8 cellular contexts compared by ENCODE assay signal in the genomic region with DNA sequence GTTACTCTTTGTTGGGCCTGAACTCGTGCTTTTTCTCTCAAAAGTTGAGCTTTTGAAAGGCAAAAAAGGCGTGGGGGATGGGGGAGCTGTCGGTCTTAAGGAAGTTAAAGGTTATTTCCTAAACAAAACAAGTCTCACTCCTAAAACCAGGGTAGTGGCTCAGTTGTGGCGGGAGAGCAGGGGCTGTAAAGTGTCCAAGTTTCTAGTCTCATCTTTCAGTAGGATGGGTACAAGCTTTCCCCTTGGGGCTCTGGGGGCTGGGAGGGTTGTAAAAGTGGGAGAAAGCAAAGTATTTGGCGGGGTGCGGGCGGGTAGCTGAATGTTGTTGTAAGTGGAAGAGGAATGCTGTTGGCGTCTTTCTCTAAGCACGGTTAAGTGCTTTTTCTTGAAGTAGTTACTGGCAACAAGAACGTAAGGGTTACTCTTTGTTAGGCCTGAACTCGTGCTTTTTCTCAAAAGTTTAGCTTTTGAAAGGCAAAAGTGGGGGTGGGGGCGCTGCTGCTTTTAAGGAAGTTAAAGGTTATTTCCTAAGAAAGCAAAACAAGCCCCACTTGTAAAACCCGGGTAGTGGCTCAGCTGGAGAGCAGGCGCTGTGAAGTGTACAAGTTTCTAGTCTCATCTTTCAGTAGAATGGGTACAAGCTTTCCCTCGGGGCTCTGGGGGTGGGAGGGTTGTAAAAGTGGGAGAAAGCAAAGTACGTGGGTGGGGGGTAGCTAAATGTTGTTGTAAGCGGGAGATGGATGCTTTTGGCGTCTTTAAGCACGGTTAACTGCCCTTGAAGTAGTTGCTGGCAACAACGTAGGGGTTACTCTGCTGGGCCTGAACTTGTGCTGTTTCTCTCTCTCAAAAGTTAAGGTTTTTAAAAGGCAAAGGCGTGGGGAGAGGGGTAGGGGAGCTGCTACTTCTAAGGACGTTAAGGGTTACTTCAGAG. TPM values are rescaled to one million over a fixed set of nuclear protein-coding genes. Genes with fewer than 3 reads are reported as not detected.
DNase-seq lines count a peak whose midpoint lies in the region; ATAC-seq and TF ChIP-seq lines count a peak whose summit lies in the region.

No MANE protein-coding gene starts in this region.

- H3K4me2 ChIP-seq in neural progenitor cell = peak overlapping the region; percentile 85

- H3K9me3 ChIP-seq in neural progenitor cell (ENCODE audit: low read depth) = no peaks in the 10 kb centered on the region

- H3K27me3 ChIP-seq in neural progenitor cell = no peaks in the 10 kb centered on the region

- peaks cover 36% of the 10 kb centered on the region for H3K79me2 ChIP-seq in neural progenitor cell (ENCODE audit: low read depth)

- H3K4me1 Mint-ChIP-seq in neural progenitor cell = peaks cover 49% of the 10 kb centered on the region

- peak; percentile 0 for ATAC-seq in HG03135 (IDR thresholded peaks at IDR 0.05; ENCODE audit: unreplicated experiment)

- H4K20me1 ChIP-seq in neural progenitor cell (ENCODE audit: low read depth) = peaks cover 34% of the 10 kb centered on the region

- peak overlapping the region; percentile 91 for H3K27ac ChIP-seq in neural progenitor cell

- peak; percentile 49 for DNase-seq in GDM1 (lab: John Stamatoyannopoulos, UW)
- DNase-seq in activated CD4-positive, alpha-beta T cell treated with anti-CD3 and anti-CD28 coated beads for 48 hours = peak; percentile 54
- no peak for DNase-seq in epithelial cell of proximal tubule (ENCODE audit: low read depth)
- peak; percentile 41 for DNase-seq in neural progenitor cell (ENCODE audit: low spot score)
- DNase-seq in NCI-H2171 (lab: John Stamatoyannopoulos, UW) = no peak
- DNase-seq in epidermal melanocyte (ENCODE audit: insufficient read length, low spot score) = no peak
- no peak for DNase-seq in iPS-NIHi7 (ENCODE audit: extremely low spot score)

- peak overlapping the region; percentile 58 for H3K4me3 ChIP-seq in epithelial cell of proximal tubule (ENCODE audit: low read depth, low read length)
- H3K4me3 ChIP-seq in neural progenitor cell = peak overlapping the region; percentile 79

- no peak for TF ChIP-seq CTCF in epithelial cell of proximal tubule (conservative IDR thresholded peaks at IDR 0.05; ENCODE audit: low read depth, low read length)
- TF ChIP-seq CTCF in neural progenitor cell (IDR thresholded peaks at IDR 0.05) = no peak

- H3K36me3 Mint-ChIP-seq in neural progenitor cell = peaks cover 17% of the 10 kb centered on the region

- H3K4me1 ChIP-seq in neural progenitor cell = peaks cover 18% of the 10 kb centered on the region

- peak overlapping the region; percentile 81 for H3K9ac ChIP-seq in neural progenitor cell

- H3K27me3 Mint-ChIP-seq in neural progenitor cell (ENCODE audit: insufficient read depth, low read depth) = peaks cover 11% of the 10 kb centered on the region

- peak overlapping the region; percentile 93 for H3K4me3 Mint-ChIP-seq in neural progenitor cell

- H3F3A ChIP-seq in neural progenitor cell (ENCODE audit: low read depth) = peaks cover 5% of the 10 kb centered on the region

- H3K36me3 ChIP-seq in neural progenitor cell = no peaks in the 10 kb centered on the region

- H3K27ac Mint-ChIP-seq in neural progenitor cell = peak overlapping the region; percentile 91

- H3K9me3 Mint-ChIP-seq in neural progenitor cell = no peaks in the 10 kb centered on the region

- no peak overlapping the region for H2AFZ ChIP-seq in neural progenitor cell (replicated peaks)

RNA-seq across cellular contexts. Expression of a gene that starts 1.1 kb away (rescaled TPM):
- total RNA-seq in epithelial cell of proximal tubule (242 and 421 TPM in 2 replicates), neural progenitor cell (ENCODE audit: low replicate concordance) (83.1 and 125 TPM in 2 replicates)

Comparison
In these comparisons a context has a peak if more than half of its experiments do, and no peak if none do; other contexts are left out.
1. DNase-seq: peak in GDM1 (single experiment), activated CD4-positive, alpha-beta T cell treated with anti-CD3 and anti-CD28 coated beads for 48 hours (single experiment) and neural progenitor cell (single experiment); none in epithelial cell of proximal tubule (single experiment), NCI-H2171 (single experiment), epidermal melanocyte (single experiment) and iPS-NIHi7 (single experiment).